Comparison of ENCODE assay signal across 8 cellular contexts in the genomic region with DNA sequence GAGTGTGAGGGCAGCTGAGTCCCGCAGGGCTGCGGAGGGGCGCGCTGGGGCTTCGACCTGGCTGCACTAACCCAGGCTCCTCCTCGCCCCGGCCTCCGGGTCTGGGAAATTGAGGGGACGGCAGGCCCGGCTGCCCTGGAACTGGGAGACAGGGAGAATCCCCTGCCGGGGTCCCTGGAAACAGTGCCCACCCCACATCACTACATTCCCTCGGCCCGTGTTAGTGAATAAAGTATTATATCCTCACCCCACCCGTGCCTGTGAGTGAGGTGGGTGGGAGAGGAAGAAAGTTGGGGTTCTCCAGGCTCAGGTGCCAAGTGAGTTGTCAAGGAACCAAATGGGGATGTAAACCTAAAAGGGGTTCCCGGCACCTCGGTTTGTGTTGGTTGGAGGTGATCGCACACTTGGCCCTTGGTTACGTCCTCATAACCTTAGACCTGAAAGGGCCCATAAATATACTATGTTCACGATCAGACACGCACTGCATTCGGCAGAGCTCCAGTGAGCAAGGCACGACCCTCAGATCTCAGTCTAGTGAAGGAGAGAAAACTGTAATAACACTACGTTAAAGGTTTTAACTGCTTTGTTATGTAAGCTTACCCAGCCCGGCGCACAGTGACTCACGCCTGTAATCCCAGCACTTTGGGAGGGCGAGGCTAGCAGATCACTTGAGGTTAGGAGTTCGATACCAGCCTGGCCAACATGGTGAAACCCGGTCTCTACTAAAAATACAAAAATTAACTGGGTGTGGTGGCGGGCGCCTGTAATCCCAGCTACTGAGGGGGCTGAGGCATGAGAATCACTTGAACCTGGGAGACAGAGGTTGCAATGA. TPM values are rescaled to one million over a fixed set of nuclear protein-coding genes. Genes with fewer than 3 reads are reported as not detected.
DNase-seq lines count a peak whose midpoint lies in the region; ATAC-seq and TF ChIP-seq lines count a peak whose summit lies in the region.

No MANE protein-coding gene starts in this region.

- no peaks in the 10 kb centered on the region for H3K27me3 ChIP-seq in Peyer's patch
- H3K27me3 ChIP-seq in esophagus squamous epithelium = no peaks in the 10 kb centered on the region
- H3K27me3 ChIP-seq in rectal smooth muscle tissue (ENCODE audit: control insufficient read depth, insufficient read depth, low read length) = no peaks in the 10 kb centered on the region

- no peak for DNase-seq in GM12865 (ENCODE audit: low read depth)
- DNase-seq in Peyer's patch = no peak
- DNase-seq in esophagus squamous epithelium (lab: John Stamatoyannopoulos, UW) = no peak
- DNase-seq in GM10266 (ENCODE audit: extremely low spot score) = no peak
- DNase-seq in DMS79 treated with DMSO at 0.1 percent for 48 hours (lab: John Stamatoyannopoulos, UW) = no peak
- no peak for DNase-seq in NK-92 treated with Interleukin-12 subunit alpha and Interleukin-12 subunit beta, amount 100 ng/mL, for 24 hours (lab: John Stamatoyannopoulos, UW)

- no peak overlapping the region for H3K9ac ChIP-seq in rectal smooth muscle tissue (ENCODE audit: low read length)

- H3K36me3 ChIP-seq in Peyer's patch (peaks cover 0 to 21% (median 0%) of the 10 kb centered on the region in 3 donors), esophagus squamous epithelium (peaks cover 0 to 37% (median 13%) of the 10 kb centered on the region in 3 donors), rectal smooth muscle tissue (ENCODE audit: control insufficient read depth, insufficient read depth, low read length) (peaks cover 15% of the 10 kb centered on the region)

- TF ChIP-seq POLR2A in Peyer's patch (IDR thresholded peaks at IDR 0.05) (no peak), esophagus squamous epithelium (IDR thresholded peaks at IDR 0.05) (no peak)

- H3K4me3 ChIP-seq in GM12865 (ENCODE audit: low read depth, low read length) (peak overlapping the region; percentile 57), Peyer's patch (peak overlapping the region; percentile 46 to 78 (median 72)), esophagus squamous epithelium (peak overlapping the region; percentile 52 to 91 (median 60)), rectal smooth muscle tissue (ENCODE audit: low read length) (peak overlapping the region; percentile 66)

- ATAC-seq in GM18909 (IDR thresholded peaks at IDR 0.05; ENCODE audit: poor library complexity, unreplicated experiment) = no peak

- TF ChIP-seq CTCF in GM12865 (IDR thresholded peaks at IDR 0.05; ENCODE audit: insufficient read depth, low read depth, low read length, missing control alignments) (no peak), Peyer's patch (IDR thresholded peaks at IDR 0.05) (no peak), esophagus squamous epithelium (IDR thresholded peaks at IDR 0.05) (no peak), GM10266 (IDR thresholded peaks at IDR 0.05; ENCODE audit: control insufficient read depth, insufficient read depth, low read depth, missing control alignments) (no peak)

- 59 to 76% methylated on average over 13 to 16 of the region's 31 CpGs for WGBS in esophagus squamous epithelium, 2 donors

- intact Hi-C loops in esophagus squamous epithelium (cut with DNase I) = no loop called here

- H3K27ac ChIP-seq in Peyer's patch = peak overlapping the region; percentile 83 to 91 (median 84)
- H3K27ac ChIP-seq in esophagus squamous epithelium = peak overlapping the region; percentile 79 to 88 (median 88)
- H3K27ac ChIP-seq in rectal smooth muscle tissue (ENCODE audit: low read depth, low read length) = peak overlapping the region; percentile 74

- H3K4me1 ChIP-seq in Peyer's patch (peaks cover 0 to 11% (median 1%) of the 10 kb centered on the region in 4 donors), esophagus squamous epithelium (peaks cover 3 to 25% (median 16%) of the 10 kb centered on the region in 3 donors), rectal smooth muscle tissue (ENCODE audit: control insufficient read depth, insufficient read depth, low read length) (no peaks in the 10 kb centered on the region)

- H3K9me3 ChIP-seq in Peyer's patch (no peaks in the 10 kb centered on the region), esophagus squamous epithelium (no peaks in the 10 kb centered on the region)

RNA-seq across cellular contexts. Expression of gene ZNF771, which starts 11.2 kb away (rescaled TPM):
- total RNA-seq in Peyer's patch (10 to 100 TPM in 2 of 4 donors, 1 to 10 TPM in 2; 5.4 to 15.7 (median 8.5) TPM), esophagus squamous epithelium (10 to 100 TPM in 1 of 4 donors, 1 to 10 TPM in 3; 3.7 to 15.1 (median 7.0) TPM)

RNA-seq across cellular contexts. Expression of gene DCTPP1, which starts 11.3 kb away (rescaled TPM):
- total RNA-seq in Peyer's patch = 10 to 100 TPM; 20.7 to 33.3 (median 27.6) TPM
- total RNA-seq in esophagus squamous epithelium = 10 to 100 TPM in 3 of 4 donors, 1 to 10 TPM in 1; 7.4 to 28.6 (median 22.7) TPM

RNA-seq across cellular contexts. Expression of gene ZNF48, which starts 23.3 kb away (rescaled TPM):
- total RNA-seq in Peyer's patch = 1 to 10 TPM; 4.2 to 9.7 (median 7.1) TPM
- total RNA-seq in esophagus squamous epithelium = 1 to 10 TPM; 2.8 to 5.9 (median 4.5) TPM

RNA-seq across cellular contexts. Expression of gene SEPHS2, which starts 27.1 kb away (rescaled TPM):
- total RNA-seq in Peyer's patch = 100 to 1,000 TPM in 2 of 4 donors, 10 to 100 TPM in 2; 47.9 to 130 (median 106) TPM
- total RNA-seq in esophagus squamous epithelium = 10 to 100 TPM; 17.7 to 23.5 (median 19.7) TPM

RNA-seq across cellular contexts. Expression of gene SEPTIN1, which starts 36.2 kb away (rescaled TPM):
- total RNA-seq in Peyer's patch = 10 to 100 TPM in 2 of 4 donors, 1 to 10 TPM in 2; 7.2 to 65.2 (median 9.8) TPM
- 1 to 10 TPM; 1.2 to 7.1 (median 2.7) TPM for total RNA-seq in esophagus squamous epithelium
